In the genomic region with DNA sequence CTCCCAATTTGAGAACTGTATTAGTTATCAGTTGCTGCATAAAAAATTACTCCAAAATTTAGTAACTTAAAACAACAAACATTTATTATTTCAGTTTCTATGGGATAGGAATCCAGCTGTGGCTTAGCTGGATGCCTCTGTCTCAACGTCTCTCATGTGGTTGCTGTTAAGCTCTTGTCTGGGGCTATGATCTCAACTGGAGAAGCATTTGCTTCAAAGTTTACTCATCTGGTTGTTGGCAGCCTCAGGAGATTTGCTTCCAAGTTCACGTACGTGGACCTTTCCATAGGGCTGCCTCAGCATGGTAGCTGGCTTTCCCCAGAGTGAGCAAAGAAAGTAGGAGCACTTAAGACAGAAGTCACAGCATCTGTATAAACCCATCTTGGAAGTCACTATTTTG, we compare ENCODE assay signal across 17 cellular contexts.
DNase-seq lines count a peak whose midpoint lies in the region; ATAC-seq and TF ChIP-seq lines count a peak whose summit lies in the region.
"Had no signal": no experiment of that assay in that cellular context is flagged by ENCODE, and none has a peak within 500 bp of the region (broad histone marks: within the 10 kb centered on the region; RNA-seq: fewer than 3 reads in every experiment).

No MANE protein-coding gene starts in this region.

- no peaks in the 10 kb centered on the region for H3K9me3 ChIP-seq in endodermal cell (ENCODE audit: control insufficient read depth, low read length)
- H3K9me3 ChIP-seq: transverse colon had no signal

- H3K36me3 Mint-ChIP-seq in endodermal cell (ENCODE audit: low read depth), result no peaks in the 10 kb centered on the region

- peaks cover 2% of the 10 kb centered on the region for H3K4me1 ChIP-seq in endodermal cell (ENCODE audit: control insufficient read depth, insufficient read depth, low read length)
- H3K4me1 ChIP-seq: transverse colon had no signal

- in situ Hi-C loops in astrocyte of the spinal cord (cut with HindIII; ENCODE audit: low sequenced_read_pairs), result no loop called here

- no peak overlapping the region for H3K27ac Mint-ChIP-seq in endodermal cell
- H3K27ac Mint-ChIP-seq: T-helper 1 cell treated with Interleukin-12 subunit alpha and Interleukin-12 subunit beta and Interleukin-4 antibody, amounts not matched to agents 30 μg/mL and 1 μg/mL, for 36 hours had no signal

- H3K27me3 ChIP-seq in endodermal cell (ENCODE audit: control insufficient read depth, insufficient read depth, low read length, poor library complexity, severe bottlenecking), result no peaks in the 10 kb centered on the region
- H3K27me3 ChIP-seq: transverse colon had no signal

- H3K4me1 Mint-ChIP-seq in endodermal cell, result peaks cover 2% of the 10 kb centered on the region

- WGBS in endodermal cell (ENCODE audit: insufficient coverage in 1 of 2, insufficient read length in 1 of 2), 2 experiments, result 76% methylated on average over 3 of the region's 3 CpGs; no CpG with 5 or more reads in 1 of the 2 experiments

- H3K27ac ChIP-seq in endodermal cell (ENCODE audit: low read depth, low read length), result no peak overlapping the region
- H3K27ac ChIP-seq: transverse colon had no signal

- DNase-seq in NCI-H345 (lab: John Stamatoyannopoulos, UW) (peak; percentile 8), NCI-H345 treated with DMSO at 0.1 percent for 48 hours (lab: John Stamatoyannopoulos, UW; ENCODE audit: unreplicated experiment) (no peak), astrocyte of the spinal cord (ENCODE audit: low read depth, low spot score) (peak; percentile 95), fibroblast of villous mesenchyme (ENCODE audit: low read depth) (peak; percentile 27), stromal cell of bone marrow (ENCODE audit: low read depth) (peak; percentile 89), endodermal cell (no peak)
- no peak for DNase-seq in activated CD4-positive, CD25-positive, alpha-beta regulatory T cell (lab: John Stamatoyannopoulos, UW)
- DNase-seq: activated CD4-positive, alpha-beta T cell treated with anti-CD3 and anti-CD28 coated beads for 1 hour; activated naive CD4-positive, alpha-beta T cell; caudate nucleus; NCI-H2227 treated with DMSO at 0.1 percent for 48 hours; Right ventricle myocardium superior; transverse colon had no signal

- H3K9ac ChIP-seq in endodermal cell (ENCODE audit: extremely low read depth, low read length, poor library complexity, severe bottlenecking), result no peak overlapping the region

- H3K27me3 Mint-ChIP-seq in endodermal cell (ENCODE audit: insufficient read depth), result peaks cover 8% of the 10 kb centered on the region

- no peak for TF ChIP-seq CTCF in astrocyte of the spinal cord (IDR thresholded peaks at IDR 0.05; ENCODE audit: low read depth, low read length)
- no peak for TF ChIP-seq CTCF in fibroblast of villous mesenchyme (IDR thresholded peaks at IDR 0.05; ENCODE audit: insufficient read depth, low read depth, low read length)
- TF ChIP-seq CTCF in endodermal cell (conservative IDR thresholded peaks at IDR 0.05), result no peak

- no peaks in the 10 kb centered on the region for H3K9me3 Mint-ChIP-seq in endodermal cell
- H3K9me3 Mint-ChIP-seq: T-helper 1 cell treated with Interleukin-12 subunit alpha and Interleukin-12 subunit beta and Interleukin-4 antibody, amounts not matched to agents 30 μg/mL and 1 μg/mL, for 36 hours had no signal

- H3K4me3 Mint-ChIP-seq in endodermal cell, result no peak overlapping the region
- H3K4me3 Mint-ChIP-seq: T-helper 1 cell treated with Interleukin-12 subunit alpha and Interleukin-12 subunit beta and Interleukin-4 antibody, amounts not matched to agents 30 μg/mL and 1 μg/mL, for 36 hours had no signal

- H3K36me3 ChIP-seq in endodermal cell (ENCODE audit: control insufficient read depth, insufficient read depth, low read length), result no peaks in the 10 kb centered on the region
- H3K36me3 ChIP-seq: transverse colon had no signal

- no peak for ATAC-seq in GM18873 (IDR thresholded peaks at IDR 0.05; ENCODE audit: low FRiP score, unreplicated experiment)
- ATAC-seq: HCT116, K562 had no signal

- H3K4me3 ChIP-seq in astrocyte of the spinal cord (ENCODE audit: low read depth, low read length) (no peak overlapping the region), fibroblast of villous mesenchyme (ENCODE audit: low read depth, low read length) (no peak overlapping the region), endodermal cell (ENCODE audit: low read length) (no peak overlapping the region)
- H3K4me3 ChIP-seq: K562, transverse colon had no signal

Comparison
In these comparisons a context has a peak if more than half of its experiments do, and no peak if none do; other contexts are left out.
1. DNase-seq: peak in NCI-H345 (single experiment), astrocyte of the spinal cord (single experiment), fibroblast of villous mesenchyme (single experiment) and stromal cell of bone marrow (single experiment); none in NCI-H345 treated with DMSO at 0.1 percent for 48 hours (single experiment), endodermal cell (single experiment) and activated CD4-positive, CD25-positive, alpha-beta regulatory T cell (0 of 4).